8 cellular contexts compared by ENCODE assay signal in the genomic region with DNA sequence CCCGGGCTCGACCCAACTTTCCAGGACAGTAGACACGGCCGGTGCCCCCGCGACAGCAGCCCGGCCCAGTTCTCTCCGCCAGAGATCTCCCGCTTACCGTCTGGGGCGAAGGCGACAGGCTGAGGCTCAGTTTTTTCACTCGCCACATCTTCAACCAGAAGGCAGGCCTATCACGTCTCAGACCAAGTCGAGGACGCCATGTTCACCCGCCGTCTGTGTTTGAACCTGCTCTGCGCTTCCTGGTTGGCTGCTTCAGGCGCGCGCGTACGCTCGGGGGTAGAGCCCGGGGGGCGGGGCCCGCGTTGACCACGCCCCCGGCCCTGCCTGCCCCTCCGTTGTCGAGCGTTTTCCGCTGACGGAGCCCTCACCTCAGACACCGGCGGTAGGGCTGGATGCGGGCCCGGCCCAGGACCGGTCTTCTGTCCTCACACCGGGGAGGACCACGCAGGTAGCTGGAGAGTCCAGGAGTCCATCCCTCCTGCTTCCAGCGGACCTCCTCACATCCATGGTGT. TPM values are rescaled to one million over a fixed set of nuclear protein-coding genes. Genes with fewer than 3 reads are reported as not detected.
DNase-seq lines count a peak whose midpoint lies in the region; ATAC-seq lines count a peak whose summit lies in the region.

A gene with protein sequence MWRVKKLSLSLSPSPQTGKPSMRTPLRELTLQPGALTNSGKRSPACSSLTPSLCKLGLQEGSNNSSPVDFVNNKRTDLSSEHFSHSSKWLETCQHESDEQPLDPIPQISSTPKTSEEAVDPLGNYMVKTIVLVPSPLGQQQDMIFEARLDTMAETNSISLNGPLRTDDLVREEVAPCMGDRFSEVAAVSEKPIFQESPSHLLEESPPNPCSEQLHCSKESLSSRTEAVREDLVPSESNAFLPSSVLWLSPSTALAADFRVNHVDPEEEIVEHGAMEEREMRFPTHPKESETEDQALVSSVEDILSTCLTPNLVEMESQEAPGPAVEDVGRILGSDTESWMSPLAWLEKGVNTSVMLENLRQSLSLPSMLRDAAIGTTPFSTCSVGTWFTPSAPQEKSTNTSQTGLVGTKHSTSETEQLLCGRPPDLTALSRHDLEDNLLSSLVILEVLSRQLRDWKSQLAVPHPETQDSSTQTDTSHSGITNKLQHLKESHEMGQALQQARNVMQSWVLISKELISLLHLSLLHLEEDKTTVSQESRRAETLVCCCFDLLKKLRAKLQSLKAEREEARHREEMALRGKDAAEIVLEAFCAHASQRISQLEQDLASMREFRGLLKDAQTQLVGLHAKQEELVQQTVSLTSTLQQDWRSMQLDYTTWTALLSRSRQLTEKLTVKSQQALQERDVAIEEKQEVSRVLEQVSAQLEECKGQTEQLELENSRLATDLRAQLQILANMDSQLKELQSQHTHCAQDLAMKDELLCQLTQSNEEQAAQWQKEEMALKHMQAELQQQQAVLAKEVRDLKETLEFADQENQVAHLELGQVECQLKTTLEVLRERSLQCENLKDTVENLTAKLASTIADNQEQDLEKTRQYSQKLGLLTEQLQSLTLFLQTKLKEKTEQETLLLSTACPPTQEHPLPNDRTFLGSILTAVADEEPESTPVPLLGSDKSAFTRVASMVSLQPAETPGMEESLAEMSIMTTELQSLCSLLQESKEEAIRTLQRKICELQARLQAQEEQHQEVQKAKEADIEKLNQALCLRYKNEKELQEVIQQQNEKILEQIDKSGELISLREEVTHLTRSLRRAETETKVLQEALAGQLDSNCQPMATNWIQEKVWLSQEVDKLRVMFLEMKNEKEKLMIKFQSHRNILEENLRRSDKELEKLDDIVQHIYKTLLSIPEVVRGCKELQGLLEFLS (minus strand): TSS at position 227 of the 512 bp plus-strand sequence. CDS start 79 bp downstream, at position 148.

- H3K36me3 Mint-ChIP-seq in immature natural killer cell, result no peaks in the 10 kb centered on the region

- peaks cover 17 to 28% of the 10 kb centered on the region in 2 donors for H3K4me1 Mint-ChIP-seq in immature natural killer cell

- DNase-seq in AG08396 (ENCODE audit: low spot score) (peak; percentile 99), NCI-H345 (lab: John Stamatoyannopoulos, UW) (peak; percentile 96), caudate nucleus (lab: John Stamatoyannopoulos, UW) (peak in 59 of 61 donors; percentile 25 to 95 (median 80)), immature natural killer cell (peak; percentile 93 to 95 (median 95)), smooth muscle cell of the brain vasculature (ENCODE audit: low read depth, low spot score) (peak; percentile 70)
- DNase-seq in activated CD4-positive, CD25-positive, alpha-beta regulatory T cell (lab: John Stamatoyannopoulos, UW), result peak; percentile 85 to 94 (median 89)

- peaks cover 2 to 13% (median 6%) of the 10 kb centered on the region in 3 donors for H3K27me3 Mint-ChIP-seq in immature natural killer cell (ENCODE audit: low read depth in 3 of 3)

- H3K27ac ChIP-seq in caudate nucleus (ENCODE audit: low read depth, low read length), result peak within 1 kb of the TSS; percentile 93

- peak; percentile 88 for ATAC-seq in GM19023 (IDR thresholded peaks at IDR 0.05; ENCODE audit: unreplicated experiment)
- ATAC-seq in HG03196 (IDR thresholded peaks at IDR 0.05; ENCODE audit: unreplicated experiment), result peak; percentile 87

- H3K27ac Mint-ChIP-seq in immature natural killer cell, result peak within 1 kb of the TSS; percentile 97 to 99 (median 99)

- H3K4me3 Mint-ChIP-seq in immature natural killer cell, result peak within 1 kb of the TSS; percentile 89 to 99 (median 97)

- H3K9me3 Mint-ChIP-seq in immature natural killer cell, result no peaks in the 10 kb centered on the region

RNA-seq across cellular contexts. Expression of the gene that starts here (rescaled TPM):
- 1 to 10 TPM in 2 of 3 donors, under 1 TPM in 1; 0.73 to 4.1 (median 3.2) TPM for polyA plus RNA-seq in immature natural killer cell

Comparison
In these comparisons a context has a peak if more than half of its experiments do, and no peak if none do; other contexts are left out.
1. Peak in every context shown above with its lines: DNase-seq, ATAC-seq and H3K27ac ChIP-seq.